2 cellular contexts compared by ENCODE assay signal in the genomic region with DNA sequence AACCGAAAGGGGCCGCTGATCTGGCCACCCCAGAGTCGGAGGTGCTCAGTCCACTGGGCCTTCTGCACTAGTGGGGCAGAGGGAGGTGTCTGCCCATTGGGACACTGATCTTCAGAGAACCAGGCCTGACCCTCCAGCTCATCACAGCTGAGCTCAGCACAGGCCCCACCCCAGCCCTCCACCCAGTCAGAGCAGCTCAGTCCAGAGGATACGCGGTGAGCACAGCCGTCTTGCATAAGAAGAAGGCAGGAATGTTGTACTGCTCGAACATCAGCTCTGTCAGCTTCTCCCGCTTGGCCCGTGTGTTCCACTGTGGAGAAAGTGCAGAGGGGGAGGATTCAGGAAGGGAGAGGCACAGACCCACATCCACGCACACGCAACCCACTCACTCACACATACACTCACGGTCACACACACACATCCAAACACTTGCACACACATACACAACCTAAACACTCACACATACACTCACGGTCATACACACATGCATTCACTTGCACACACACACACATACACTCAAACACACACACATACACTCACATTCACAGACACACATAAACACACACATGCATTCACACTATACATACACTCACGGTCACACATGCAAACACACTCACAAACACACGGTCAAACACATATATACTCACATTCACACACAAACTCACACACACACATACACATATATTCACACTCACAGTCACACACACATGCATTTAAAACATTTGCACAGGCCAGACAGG.
TF ChIP-seq lines count a peak whose summit lies in the region.

No MANE protein-coding gene starts in this region.

TF ChIP-seq in GM12891, 5 proteins besides CTCF, POLR2A, EP300 and RAD21:
- TF ChIP-seq TAF1 (IDR thresholded peaks at IDR 0.05; ENCODE audit: low read depth, low read length) (no peak), SPI1 (IDR thresholded peaks at IDR 0.05; ENCODE audit: low read depth, low read length) (no peak), POU2F2 (IDR thresholded peaks at IDR 0.05; ENCODE audit: low read depth, low read length) (no peak), PAX5 (IDR thresholded peaks at IDR 0.05; ENCODE audit: insufficient read depth, low read length, severe bottlenecking) (no peak), POLR2AphosphoS5 (IDR thresholded peaks at IDR 0.05; ENCODE audit: low read depth, low read length) (no peak)

TF ChIP-seq in K562, 482 proteins besides CTCF, POLR2A, EP300 and RAD21 (continues in another document):
- TF ChIP-seq CBFA2T3 (IDR thresholded peaks at IDR 0.05) (no peak), HCFC1 (IDR thresholded peaks at IDR 0.05; ENCODE audit: low read depth, low read length) (no peak), PHB2 (IDR thresholded peaks at IDR 0.05; ENCODE audit: low read depth) (no peak), MECOM (CRISPR knock-in tag; IDR thresholded peaks at IDR 0.05) (no peak), C11orf30 (IDR thresholded peaks at IDR 0.05; ENCODE audit: low read depth) (no peak), MTA3 (IDR thresholded peaks at IDR 0.05; ENCODE audit: borderline replicate concordance) (no peak), THRAP3 (IDR thresholded peaks at IDR 0.05; ENCODE audit: borderline replicate concordance) (0 out of 2 replicates have a peak, but pooled peaks have one; percentile 56), SNIP1 (IDR thresholded peaks at IDR 0.05; ENCODE audit: low read depth) (no peak), PRPF4 (IDR thresholded peaks at IDR 0.05; ENCODE audit: insufficient read depth, low read depth, low read length, poor library complexity, severe bottlenecking) (no peak), COPS2 (conservative IDR thresholded peaks at IDR 0.05) (no peak), MTF1 (CRISPR knock-in tag; IDR thresholded peaks at IDR 0.05; ENCODE audit: borderline replicate concordance) (no peak), ARID2 (IDR thresholded peaks at IDR 0.05) (no peak), BCOR (IDR thresholded peaks at IDR 0.05) (peak; percentile 38; the same call in 1 of the 2 replicates), GATAD2B (IDR thresholded peaks at IDR 0.05; ENCODE audit: borderline replicate concordance) (no peak), MCM5 (IDR thresholded peaks at IDR 0.05; ENCODE audit: low read depth) (no peak), TAF15 (IDR thresholded peaks at IDR 0.05; ENCODE audit: low read depth, low read length) (no peak), MYBL2 (IDR thresholded peaks at IDR 0.05; ENCODE audit: low read depth) (peak; percentile 15; the same call in 1 of the 2 replicates), MYBL2 (CRISPR knock-in tag; IDR thresholded peaks at IDR 0.05; ENCODE audit: borderline replicate concordance) (no peak), NR2F6 (CRISPR knock-in tag; IDR thresholded peaks at IDR 0.05) (no peak), MCM7 (IDR thresholded peaks at IDR 0.05) (peak in 1 of 2 experiments; percentile 84; a peak in 1 of 4 replicates), CSDE1 (IDR thresholded peaks at IDR 0.05) (0 out of 4 replicates have a peak, but pooled peaks of 1 of the 2 experiments have one; percentile 57), THRA (IDR thresholded peaks at IDR 0.05) (no peak), ZZZ3 (IDR thresholded peaks at IDR 0.05) (no peak), PTRF (tag; IDR thresholded peaks at IDR 0.05) (no peak), IFI16 (CRISPR knock-in tag; IDR thresholded peaks at IDR 0.05) (no peak), ZNF57 (CRISPR knock-in tag; IDR thresholded peaks at IDR 0.05) (no peak), ZSCAN29 (IDR thresholded peaks at IDR 0.05) (no peak), MAZ (CRISPR knock-in tag; conservative IDR thresholded peaks at IDR 0.05 in 1 of 2, IDR thresholded peaks at IDR 0.05 in 1 of 2) (no peak), NCOA4 (IDR thresholded peaks at IDR 0.05; ENCODE audit: partially characterized antibody) (no peak), ZNF253 (CRISPR knock-in tag; conservative IDR thresholded peaks at IDR 0.05) (no peak), ZEB2 (IDR thresholded peaks at IDR 0.05) (no peak), ZNF41 (CRISPR knock-in tag; conservative IDR thresholded peaks at IDR 0.05) (no peak), HNRNPH1 (optimal IDR thresholded peaks at IDR 0.05; ENCODE audit: low read depth, low read length) (no peak), ZNF274 (IDR thresholded peaks at IDR 0.05; ENCODE audit: borderline replicate concordance, low read depth, low read length) (no peak), ZNF717 (CRISPR knock-in tag; IDR thresholded peaks at IDR 0.05) (no peak), MYC (IDR thresholded peaks at IDR 0.05; ENCODE audit: low read depth, low read length) (no peak), MYC (CRISPR knock-in tag; IDR thresholded peaks at IDR 0.05; ENCODE audit: borderline replicate concordance, low read depth) (no peak), TRIM28 (IDR thresholded peaks at IDR 0.05) (no peak), JUND (IDR thresholded peaks at IDR 0.05; ENCODE audit: borderline replicate concordance, low read depth, low read length) (no peak), JUND (tag; IDR thresholded peaks at IDR 0.05; ENCODE audit: borderline replicate concordance, low read depth, low read length) (no peak), THAP12 (CRISPR knock-in tag; IDR thresholded peaks at IDR 0.05) (no peak), GATA2 (CRISPR knock-in tag; IDR thresholded peaks at IDR 0.05) (no peak), TRIM24 (IDR thresholded peaks at IDR 0.05) (no peak), NR4A1 (CRISPR knock-in tag; IDR thresholded peaks at IDR 0.05) (no peak), NR4A1 (tag; IDR thresholded peaks at IDR 0.05) (no peak), ZBTB11 (CRISPR knock-in tag; IDR thresholded peaks at IDR 0.05) (no peak), NFIX (CRISPR knock-in tag; IDR thresholded peaks at IDR 0.05; ENCODE audit: low read depth) (no peak), TBP (optimal IDR thresholded peaks at IDR 0.05; ENCODE audit: low read depth, low read length) (no peak), BRF2 (IDR thresholded peaks at IDR 0.05; ENCODE audit: borderline replicate concordance, insufficient read depth, insufficient read length) (no peak), PHF8 (IDR thresholded peaks at IDR 0.05; ENCODE audit: borderline replicate concordance, low read length) (no peak), GTF2B (IDR thresholded peaks at IDR 0.05; ENCODE audit: extremely low read depth, insufficient read length) (no peak)
- TF ChIP-seq, protein P1, sequence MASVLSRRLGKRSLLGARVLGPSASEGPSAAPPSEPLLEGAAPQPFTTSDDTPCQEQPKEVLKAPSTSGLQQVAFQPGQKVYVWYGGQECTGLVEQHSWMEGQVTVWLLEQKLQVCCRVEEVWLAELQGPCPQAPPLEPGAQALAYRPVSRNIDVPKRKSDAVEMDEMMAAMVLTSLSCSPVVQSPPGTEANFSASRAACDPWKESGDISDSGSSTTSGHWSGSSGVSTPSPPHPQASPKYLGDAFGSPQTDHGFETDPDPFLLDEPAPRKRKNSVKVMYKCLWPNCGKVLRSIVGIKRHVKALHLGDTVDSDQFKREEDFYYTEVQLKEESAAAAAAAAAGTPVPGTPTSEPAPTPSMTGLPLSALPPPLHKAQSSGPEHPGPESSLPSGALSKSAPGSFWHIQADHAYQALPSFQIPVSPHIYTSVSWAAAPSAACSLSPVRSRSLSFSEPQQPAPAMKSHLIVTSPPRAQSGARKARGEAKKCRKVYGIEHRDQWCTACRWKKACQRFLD (CRISPR knock-in tag; IDR thresholded peaks at IDR 0.05) = no peak
- TF ChIP-seq, protein P2, sequence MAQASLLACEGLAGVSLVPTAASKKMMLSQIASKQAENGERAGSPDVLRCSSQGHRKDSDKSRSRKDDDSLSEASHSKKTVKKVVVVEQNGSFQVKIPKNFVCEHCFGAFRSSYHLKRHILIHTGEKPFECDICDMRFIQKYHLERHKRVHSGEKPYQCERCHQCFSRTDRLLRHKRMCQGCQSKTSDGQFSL (CRISPR knock-in tag; IDR thresholded peaks at IDR 0.05) = no peak
- TF ChIP-seq, protein P2 (tag; IDR thresholded peaks at IDR 0.05) = no peak
- TF ChIP-seq, protein P3, sequence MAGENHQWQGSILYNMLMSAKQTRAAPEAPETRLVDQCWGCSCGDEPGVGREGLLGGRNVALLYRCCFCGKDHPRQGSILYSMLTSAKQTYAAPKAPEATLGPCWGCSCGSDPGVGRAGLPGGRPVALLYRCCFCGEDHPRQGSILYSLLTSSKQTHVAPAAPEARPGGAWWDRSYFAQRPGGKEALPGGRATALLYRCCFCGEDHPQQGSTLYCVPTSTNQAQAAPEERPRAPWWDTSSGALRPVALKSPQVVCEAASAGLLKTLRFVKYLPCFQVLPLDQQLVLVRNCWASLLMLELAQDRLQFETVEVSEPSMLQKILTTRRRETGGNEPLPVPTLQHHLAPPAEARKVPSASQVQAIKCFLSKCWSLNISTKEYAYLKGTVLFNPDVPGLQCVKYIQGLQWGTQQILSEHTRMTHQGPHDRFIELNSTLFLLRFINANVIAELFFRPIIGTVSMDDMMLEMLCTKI (IDR thresholded peaks at IDR 0.05; ENCODE audit: partially characterized antibody) = no peak
- TF ChIP-seq, protein P4, sequence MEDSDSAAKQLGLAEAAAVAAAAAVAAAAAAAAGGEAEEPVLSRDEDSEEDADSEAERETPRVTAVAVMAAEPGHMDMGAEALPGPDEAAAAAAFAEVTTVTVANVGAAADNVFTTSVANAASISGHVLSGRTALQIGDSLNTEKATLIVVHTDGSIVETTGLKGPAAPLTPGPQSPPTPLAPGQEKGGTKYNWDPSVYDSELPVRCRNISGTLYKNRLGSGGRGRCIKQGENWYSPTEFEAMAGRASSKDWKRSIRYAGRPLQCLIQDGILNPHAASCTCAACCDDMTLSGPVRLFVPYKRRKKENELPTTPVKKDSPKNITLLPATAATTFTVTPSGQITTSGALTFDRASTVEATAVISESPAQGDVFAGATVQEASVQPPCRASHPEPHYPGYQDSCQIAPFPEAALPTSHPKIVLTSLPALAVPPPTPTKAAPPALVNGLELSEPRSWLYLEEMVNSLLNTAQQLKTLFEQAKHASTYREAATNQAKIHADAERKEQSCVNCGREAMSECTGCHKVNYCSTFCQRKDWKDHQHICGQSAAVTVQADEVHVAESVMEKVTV (CRISPR knock-in tag; IDR thresholded peaks at IDR 0.05) = no peak
